ENCODE assay signal across 8 cellular contexts in the genomic region with DNA sequence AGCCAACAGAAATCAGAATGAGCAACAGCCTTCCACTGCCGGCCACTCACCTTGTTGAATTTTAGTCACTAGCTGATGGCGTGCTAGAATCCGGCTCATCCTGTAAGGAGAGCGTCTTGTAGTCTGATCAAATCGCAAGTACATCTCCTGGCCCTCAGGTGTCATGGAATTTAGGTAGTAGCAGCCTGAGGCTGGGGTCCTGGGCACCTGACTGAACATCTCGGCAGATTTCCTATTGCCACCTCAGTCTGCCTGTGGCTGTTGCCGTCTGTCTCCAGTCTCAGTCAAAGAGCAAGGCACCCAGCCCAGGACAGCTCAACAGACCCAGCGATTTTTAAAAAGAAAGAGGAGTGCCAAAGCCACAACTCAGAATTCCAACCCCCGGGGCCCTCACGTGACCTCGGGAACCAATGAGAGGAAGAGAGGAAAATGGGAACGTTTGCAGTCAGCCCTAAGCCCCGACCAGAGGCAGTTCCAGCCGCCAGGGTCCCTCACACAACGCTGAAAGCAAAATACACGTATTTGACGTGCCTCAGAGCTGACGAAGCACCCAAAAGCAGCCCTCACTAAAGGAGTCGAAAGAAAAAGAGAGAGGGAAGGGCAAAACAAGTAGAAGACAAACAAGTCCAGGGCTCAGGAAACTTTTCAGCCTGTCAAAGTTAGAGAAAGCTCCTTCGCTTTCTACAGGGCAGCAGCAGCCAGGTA. TPM values are rescaled to one million over a fixed set of nuclear protein-coding genes. Genes with fewer than 3 reads are reported as not detected.
DNase-seq lines count a peak whose midpoint lies in the region; ATAC-seq, FAIRE-seq and TF ChIP-seq lines count a peak whose summit lies in the region.

A gene with protein sequence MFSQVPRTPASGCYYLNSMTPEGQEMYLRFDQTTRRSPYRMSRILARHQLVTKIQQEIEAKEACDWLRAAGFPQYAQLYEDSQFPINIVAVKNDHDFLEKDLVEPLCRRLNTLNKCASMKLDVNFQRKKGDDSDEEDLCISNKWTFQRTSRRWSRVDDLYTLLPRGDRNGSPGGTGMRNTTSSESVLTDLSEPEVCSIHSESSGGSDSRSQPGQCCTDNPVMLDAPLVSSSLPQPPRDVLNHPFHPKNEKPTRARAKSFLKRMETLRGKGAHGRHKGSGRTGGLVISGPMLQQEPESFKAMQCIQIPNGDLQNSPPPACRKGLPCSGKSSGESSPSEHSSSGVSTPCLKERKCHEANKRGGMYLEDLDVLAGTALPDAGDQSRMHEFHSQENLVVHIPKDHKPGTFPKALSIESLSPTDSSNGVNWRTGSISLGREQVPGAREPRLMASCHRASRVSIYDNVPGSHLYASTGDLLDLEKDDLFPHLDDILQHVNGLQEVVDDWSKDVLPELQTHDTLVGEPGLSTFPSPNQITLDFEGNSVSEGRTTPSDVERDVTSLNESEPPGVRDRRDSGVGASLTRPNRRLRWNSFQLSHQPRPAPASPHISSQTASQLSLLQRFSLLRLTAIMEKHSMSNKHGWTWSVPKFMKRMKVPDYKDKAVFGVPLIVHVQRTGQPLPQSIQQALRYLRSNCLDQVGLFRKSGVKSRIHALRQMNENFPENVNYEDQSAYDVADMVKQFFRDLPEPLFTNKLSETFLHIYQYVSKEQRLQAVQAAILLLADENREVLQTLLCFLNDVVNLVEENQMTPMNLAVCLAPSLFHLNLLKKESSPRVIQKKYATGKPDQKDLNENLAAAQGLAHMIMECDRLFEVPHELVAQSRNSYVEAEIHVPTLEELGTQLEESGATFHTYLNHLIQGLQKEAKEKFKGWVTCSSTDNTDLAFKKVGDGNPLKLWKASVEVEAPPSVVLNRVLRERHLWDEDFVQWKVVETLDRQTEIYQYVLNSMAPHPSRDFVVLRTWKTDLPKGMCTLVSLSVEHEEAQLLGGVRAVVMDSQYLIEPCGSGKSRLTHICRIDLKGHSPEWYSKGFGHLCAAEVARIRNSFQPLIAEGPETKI (minus strand): TSS at position 336 of the 705 bp plus-strand sequence. CDS start 117 bp downstream, at position 219.

- H3K27me3 ChIP-seq in H9 (ENCODE audit: insufficient read depth, low read length) = no peaks in the 10 kb centered on the region
- no peaks in the 10 kb centered on the region for H3K27me3 ChIP-seq in naive thymus-derived CD4-positive, alpha-beta T cell (ENCODE audit: control insufficient read depth in 2 of 2, insufficient read depth in 2 of 2, low read length in 2 of 2)

- peak; percentile 40 for ATAC-seq in naive thymus-derived CD4-positive, alpha-beta T cell

- no peaks in the 10 kb centered on the region for H3K79me2 ChIP-seq in H9 (ENCODE audit: insufficient read depth, low read length)

- no CpG with 5 or more reads among the region's 20 CpGs for WGBS in H9 (ENCODE audit: extremely low coverage, insufficient read length, low lambda C conversion rate)

- intact Hi-C loops in activated T-helper 1 cell treated with anti-CD3 and anti-CD28 coated beads, Interleukin-12 subunit alpha, Interleukin-12 subunit beta, Interleukin-2, Interleukin-4 antibody, amounts not matched to agents 30 ng/mL and 10 ng/mL and 1 ng/mL, durations not matched to agents 14 hours and 24 hours and 36 hours (cut with micrococcal nuclease) = no loop called here
- intact Hi-C loops in naive thymus-derived CD4-positive, alpha-beta T cell (cut with micrococcal nuclease) = no loop called here

- H3K23me2 ChIP-seq in H9 (ENCODE audit: insufficient read length, low read depth, low read length, poor library complexity, severe bottlenecking) = peaks cover 4% of the 10 kb centered on the region

- no peaks in the 10 kb centered on the region for H3K79me1 ChIP-seq in H9 (ENCODE audit: insufficient read depth, low read depth, low read length, poor library complexity, severe bottlenecking)

- no peak within 1 kb of the TSS for H3K56ac ChIP-seq in H9 (ENCODE audit: insufficient read length, low read depth, low read length)

- H2AK5ac ChIP-seq in H9 (ENCODE audit: insufficient read length, low read length) = no peak within 1 kb of the TSS

- H4K91ac ChIP-seq in H9 (ENCODE audit: insufficient read length, low read depth, low read length) = no peak within 1 kb of the TSS

- H3K4ac ChIP-seq in H9 (ENCODE audit: low read depth, low read length) = no peak within 1 kb of the TSS

- CTCF ChIA-PET in naive thymus-derived CD4-positive, alpha-beta T cell (lab: Charles Lee) = no interaction called here

- no peak within 1 kb of the TSS for H3K23ac ChIP-seq in H9 (ENCODE audit: insufficient read length, low read depth, low read length)

- H2BK20ac ChIP-seq in H9 (ENCODE audit: low read depth, low read length, poor library complexity, severe bottlenecking) = no peak within 1 kb of the TSS

- peak within 1 kb of the TSS; percentile 56 for H3K9ac ChIP-seq in H9 (ENCODE audit: extremely low read depth, insufficient read length, low read length)

- H3K4me2 ChIP-seq in H9 (ENCODE audit: insufficient read depth, insufficient read length, low read length) = peak within 1 kb of the TSS; percentile 91

- peaks cover 25% of the 10 kb centered on the region in 2 experiments for H3K4me1 Mint-ChIP-seq in H9
- H3K4me1 Mint-ChIP-seq in activated T-helper 1 cell treated with anti-CD3 and anti-CD28 coated beads, Interleukin-12 subunit alpha, Interleukin-12 subunit beta, Interleukin-2, Interleukin-4 antibody, amounts not matched to agents 30 ng/mL and 10 ng/mL and 1 ng/mL, durations not matched to agents 14 hours and 24 hours and 36 hours (ENCODE audit: low read depth) = peaks cover 17% of the 10 kb centered on the region
- peaks cover 10 to 24% (median 19%) of the 10 kb centered on the region in 7 donors for H3K4me1 Mint-ChIP-seq in naive thymus-derived CD4-positive, alpha-beta T cell

- H2BK12ac ChIP-seq in H9 (ENCODE audit: insufficient read length, low read depth, low read length) = no peak within 1 kb of the TSS

- peak; percentile 40; the same call in 2 of the 3 replicates for TF ChIP-seq CTCF in H9 (conservative IDR thresholded peaks at IDR 0.05)

- H2BK15ac ChIP-seq in H9 (ENCODE audit: low read depth, low read length) = no peak within 1 kb of the TSS

- H3K4me1 ChIP-seq in H9 (ENCODE audit: insufficient read depth, low read length) = no peaks in the 10 kb centered on the region; the same call in 1 of the 2 replicates
- H3K4me1 ChIP-seq in naive thymus-derived CD4-positive, alpha-beta T cell (ENCODE audit: control insufficient read depth in 2 of 2, insufficient read depth in 2 of 2, low read length in 2 of 2) = peaks cover 0 to 6% of the 10 kb centered on the region in 2 donors

- peak within 1 kb of the TSS; percentile 79 to 88 (median 87) for H3K27ac Mint-ChIP-seq in H9
- H3K27ac Mint-ChIP-seq in activated T-helper 1 cell treated with anti-CD3 and anti-CD28 coated beads, Interleukin-12 subunit alpha, Interleukin-12 subunit beta, Interleukin-2, Interleukin-4 antibody, amounts not matched to agents 30 ng/mL and 10 ng/mL and 1 ng/mL, durations not matched to agents 14 hours and 24 hours and 36 hours = peak within 1 kb of the TSS; percentile 37
- peak within 1 kb of the TSS in 2 of 9 donors; percentile 10 to 53 for H3K27ac Mint-ChIP-seq in naive thymus-derived CD4-positive, alpha-beta T cell

- H3K27me3 Mint-ChIP-seq in H9 (ENCODE audit: low read depth) = no peaks in the 10 kb centered on the region; the same call in 1 of the 2 replicates
- H3K27me3 Mint-ChIP-seq in activated T-helper 1 cell treated with anti-CD3 and anti-CD28 coated beads, Interleukin-12 subunit alpha, Interleukin-12 subunit beta, Interleukin-2, Interleukin-4 antibody, amounts not matched to agents 30 ng/mL and 10 ng/mL and 1 ng/mL, durations not matched to agents 14 hours and 24 hours and 36 hours (ENCODE audit: insufficient read depth) = peaks cover 23% of the 10 kb centered on the region
- peaks cover 44 to 79% (median 56%) of the 10 kb centered on the region in 5 donors for H3K27me3 Mint-ChIP-seq in naive thymus-derived CD4-positive, alpha-beta T cell

- no peak within 1 kb of the TSS for H4K8ac ChIP-seq in H9 (replicated peaks; ENCODE audit: insufficient read length, low read depth, low read length)

- H3K27ac ChIP-seq in H9 (ENCODE audit: insufficient read length, low read depth, low read length) = peak within 1 kb of the TSS; percentile 69
- H3K27ac ChIP-seq in naive thymus-derived CD4-positive, alpha-beta T cell (ENCODE audit: low read depth, low read length) = no peak within 1 kb of the TSS

- H3K14ac ChIP-seq in H9 (ENCODE audit: insufficient read depth, low read length) = peak within 1 kb of the TSS; percentile 77; the same call in 1 of the 2 replicates

- no peaks in the 10 kb centered on the region for H3K36me3 Mint-ChIP-seq in H9 (ENCODE audit: insufficient read depth in 1 of 3, low read depth in 3 of 3)
- no peaks in the 10 kb centered on the region for H3K36me3 Mint-ChIP-seq in activated T-helper 1 cell treated with anti-CD3 and anti-CD28 coated beads, Interleukin-12 subunit alpha, Interleukin-12 subunit beta, Interleukin-2, Interleukin-4 antibody, amounts not matched to agents 30 ng/mL and 10 ng/mL and 1 ng/mL, durations not matched to agents 14 hours and 24 hours and 36 hours (ENCODE audit: low read depth)
- no peaks in the 10 kb centered on the region for H3K36me3 Mint-ChIP-seq in naive thymus-derived CD4-positive, alpha-beta T cell

- H3K9me3 Mint-ChIP-seq in H9 = no peaks in the 10 kb centered on the region
- no peaks in the 10 kb centered on the region for H3K9me3 Mint-ChIP-seq in activated T-helper 1 cell treated with anti-CD3 and anti-CD28 coated beads, Interleukin-12 subunit alpha, Interleukin-12 subunit beta, Interleukin-2, Interleukin-4 antibody, amounts not matched to agents 30 ng/mL and 10 ng/mL and 1 ng/mL, durations not matched to agents 14 hours and 24 hours and 36 hours
- H3K9me3 Mint-ChIP-seq in naive thymus-derived CD4-positive, alpha-beta T cell = peaks cover 0 to under 1% (median 0%) of the 10 kb centered on the region in 11 donors

- peak within 1 kb of the TSS; percentile 89 for H2AFZ ChIP-seq in H9 (ENCODE audit: low read length)

- no peaks in the 10 kb centered on the region for H4K20me1 ChIP-seq in H9 (ENCODE audit: control insufficient read depth, insufficient read depth, insufficient read length)

- H3K36me3 ChIP-seq in naive thymus-derived CD4-positive, alpha-beta T cell (ENCODE audit: control insufficient read depth in 2 of 3, insufficient read depth in 3 of 3, low read length in 3 of 3) = no peaks in the 10 kb centered on the region

- H3K9me3 ChIP-seq in H9 (ENCODE audit: control insufficient read depth, low read depth, low read length) = no peaks in the 10 kb centered on the region
- H3K9me3 ChIP-seq in naive thymus-derived CD4-positive, alpha-beta T cell (ENCODE audit: control insufficient read depth in 2 of 3, low read length in 3 of 3) = no peaks in the 10 kb centered on the region

- POLR2A ChIA-PET in naive thymus-derived CD4-positive, alpha-beta T cell (lab: Charles Lee) = no interaction called here

- no peak within 1 kb of the TSS for H2BK120ac ChIP-seq in H9 (ENCODE audit: low read depth, low read length, poor library complexity, severe bottlenecking)

- peak within 1 kb of the TSS; percentile 74 for H3K18ac ChIP-seq in H9 (ENCODE audit: insufficient read length, low read depth, low read length)

- H2BK5ac ChIP-seq in H9 (ENCODE audit: insufficient read length, low read length) = peak within 1 kb of the TSS; percentile 7

- H3K4me3 ChIP-seq in naive thymus-derived CD4-positive, alpha-beta T cell (ENCODE audit: low read length) = no peak within 1 kb of the TSS

- FAIRE-seq in urothelium cell line (lab: Jason Lieb, UNC) = no peak

- DNase-seq in activated CD8-positive, alpha-beta memory T cell treated with anti-CD3 and anti-CD28 coated beads for 24 hours = peak; percentile 58
- DNase-seq in activated CD8-positive, alpha-beta memory T cell treated with anti-CD3 and anti-CD28 coated beads, Interleukin-2, amount 50 U/mL, for 4 hours = no peak
- DNase-seq in H9 = peak; percentile 95
- DNase-seq in NCI-H1105 (lab: John Stamatoyannopoulos, UW) = peak; percentile 21
- DNase-seq in activated T-helper 1 cell treated with anti-CD3 and anti-CD28 coated beads, Interleukin-12 subunit alpha, Interleukin-12 subunit beta, Interleukin-2, Interleukin-4 antibody, amounts not matched to agents 30 ng/mL and 10 ng/mL and 1 ng/mL, durations not matched to agents 14 hours and 24 hours and 36 hours (ENCODE audit: low spot score) = no peak
- DNase-seq in foreskin melanocyte = peak; percentile 95
- peak in 3 of 9 donors; percentile 3 to 24 (median 3) for DNase-seq in naive thymus-derived CD4-positive, alpha-beta T cell
- DNase-seq in urothelium cell line (ENCODE audit: low spot score) = peak; percentile 90

- H3K4me3 Mint-ChIP-seq in H9 = peak within 1 kb of the TSS; percentile 80 to 83
- peak within 1 kb of the TSS; percentile 81 for H3K4me3 Mint-ChIP-seq in activated T-helper 1 cell treated with anti-CD3 and anti-CD28 coated beads, Interleukin-12 subunit alpha, Interleukin-12 subunit beta, Interleukin-2, Interleukin-4 antibody, amounts not matched to agents 30 ng/mL and 10 ng/mL and 1 ng/mL, durations not matched to agents 14 hours and 24 hours and 36 hours
- peak within 1 kb of the TSS; percentile 68 to 86 (median 80) for H3K4me3 Mint-ChIP-seq in naive thymus-derived CD4-positive, alpha-beta T cell

- no peak within 1 kb of the TSS for H3T11ph ChIP-seq in H9 (ENCODE audit: low read length)

- H4K5ac ChIP-seq in H9 (ENCODE audit: insufficient read length, low read depth, low read length) = no peak within 1 kb of the TSS

RNA-seq across cellular contexts. Expression of the gene that starts here (rescaled TPM):
- total RNA-seq in H9 (2021) = 2.1 and 2.7 TPM in 2 replicates
- 6.9 and 7.2 TPM in 2 replicates for total RNA-seq in activated T-helper 1 cell treated with anti-CD3 and anti-CD28 coated beads, Interleukin-12 subunit alpha, Interleukin-12 subunit beta, Interleukin-2, Interleukin-4 antibody, amounts not matched to agents 30 ng/mL and 10 ng/mL and 1 ng/mL, durations not matched to agents 14 hours and 24 hours and 36 hours
- total RNA-seq in naive thymus-derived CD4-positive, alpha-beta T cell = 1 to 10 TPM in 2 of 5 experiments, under 1 TPM in 3; 0.30 to 1.1 (median 0.73) TPM
- polyA plus RNA-seq in naive thymus-derived CD4-positive, alpha-beta T cell = not detected

Comparison
In these comparisons a context has a peak if more than half of its experiments do, and no peak if none do; other contexts are left out.
1. DNase-seq: peak in activated CD8-positive, alpha-beta memory T cell treated with anti-CD3 and anti-CD28 coated beads for 24 hours (single experiment), H9 (single experiment), NCI-H1105 (single experiment), foreskin melanocyte (single experiment) and urothelium cell line (single experiment); none in activated CD8-positive, alpha-beta memory T cell treated with anti-CD3 and anti-CD28 coated beads, Interleukin-2, amount 50 U/mL, for 4 hours (single experiment) and activated T-helper 1 cell treated with anti-CD3 and anti-CD28 coated beads, Interleukin-12 subunit alpha, Interleukin-12 subunit beta, Interleukin-2, Interleukin-4 antibody, amounts not matched to agents 30 ng/mL and 10 ng/mL and 1 ng/mL, durations not matched to agents 14 hours and 24 hours and 36 hours (single experiment).
2. Peak in every context shown above with its lines, with median percentiles within 50 percentile points of each other: H3K4me3 Mint-ChIP-seq.